10 cellular contexts compared by ENCODE assay signal in genomic region chr3:59607628-59608027, GRCh38.
DNase-seq lines count a peak whose midpoint lies in the region; ATAC-seq and TF ChIP-seq lines count a peak whose summit lies in the region.
"Had no signal": no experiment of that assay in that cellular context is flagged by ENCODE, and none has a peak within 500 bp of the region (broad histone marks: within the 10 kb centered on the region; RNA-seq: fewer than 3 reads in every experiment).

No MANE protein-coding gene starts in this region.

- no peak overlapping the region for H3K27ac ChIP-seq in GM23248

- no peaks in the 10 kb centered on the region for H3K4me1 Mint-ChIP-seq in activated CD4-positive, alpha-beta memory T cell treated with anti-CD3 and anti-CD28 coated beads, Interleukin-2, amount 10 ng/mL, durations not matched to agents 7 days and 5 days
- H3K4me1 Mint-ChIP-seq: central memory CD8-positive, alpha-beta T cell had no signal

- H3K27me3 ChIP-seq in GM23248 (replicated peaks; ENCODE audit: insufficient read depth) = no peaks in the 10 kb centered on the region

- H3K4me3 Mint-ChIP-seq in activated CD4-positive, alpha-beta memory T cell treated with anti-CD3 and anti-CD28 coated beads, Interleukin-2, amount 10 ng/mL, durations not matched to agents 7 days and 5 days = no peak overlapping the region
- H3K4me3 Mint-ChIP-seq: central memory CD8-positive, alpha-beta T cell; natural killer cell treated with Interleukin-12 subunit alpha and Interleukin-12 subunit beta and Interleukin-15 and Interleukin-18, amount 100 ng/mL, for 72 hours had no signal

- no peaks in the 10 kb centered on the region for H3K9me2 ChIP-seq in GM23248 (ENCODE audit: insufficient read depth)

- no peak overlapping the region for H3K27ac Mint-ChIP-seq in activated CD4-positive, alpha-beta memory T cell treated with anti-CD3 and anti-CD28 coated beads, Interleukin-2, amount 10 ng/mL, durations not matched to agents 7 days and 5 days
- H3K27ac Mint-ChIP-seq: natural killer cell treated with Interleukin-12 subunit alpha and Interleukin-12 subunit beta and Interleukin-15 and Interleukin-18, amount 100 ng/mL, for 72 hours had no signal

- 4 to 5% methylated on average over 1 of the region's 1 CpG for WGBS in GM23248 (ENCODE audit: low coverage in 1 of 2, low lambda C conversion rate in 2 of 2, missing lambda C conversion rate in 2 of 2), 2 experiments

- no peaks in the 10 kb centered on the region for H3K36me3 ChIP-seq in GM23248 (ENCODE audit: low read depth)

- no peak overlapping the region for H3K9ac ChIP-seq in GM23248

- H3F3A ChIP-seq in GM23248 (ENCODE audit: insufficient read depth) = no peaks in the 10 kb centered on the region

- H3K79me2 ChIP-seq in GM23248 (ENCODE audit: insufficient read depth) = no peaks in the 10 kb centered on the region

- H3K27me3 Mint-ChIP-seq in activated CD4-positive, alpha-beta memory T cell treated with anti-CD3 and anti-CD28 coated beads, Interleukin-2, amount 10 ng/mL, durations not matched to agents 7 days and 5 days = no peaks in the 10 kb centered on the region
- H3K27me3 Mint-ChIP-seq: central memory CD8-positive, alpha-beta T cell had no signal

- no peaks in the 10 kb centered on the region for H3K9me3 ChIP-seq in GM23248 (ENCODE audit: low read depth)

- in situ Hi-C loops in GM23248 (cut with MboI) = no loop called here

- peak; percentile 38 for DNase-seq in GM23248
- DNase-seq in NCI-H460 (ENCODE audit: extremely low read depth, low read depth) = peak; percentile 27
- DNase-seq in fibroblast of the aortic adventitia (ENCODE audit: low read depth) = peak; percentile 11
- peak; percentile 80 for DNase-seq in pons (ENCODE audit: low spot score)
- DNase-seq in Kasumi-1 (lab: John Stamatoyannopoulos, UW) = no peak
- no peak for DNase-seq in activated CD4-positive, alpha-beta memory T cell treated with anti-CD3 and anti-CD28 coated beads, Interleukin-2, amount 10 ng/mL, durations not matched to agents 7 days and 5 days
- DNase-seq: T-helper 1 cell had no signal

- H3K9me3 Mint-ChIP-seq in activated CD4-positive, alpha-beta memory T cell treated with anti-CD3 and anti-CD28 coated beads, Interleukin-2, amount 10 ng/mL, durations not matched to agents 7 days and 5 days = no peaks in the 10 kb centered on the region
- H3K9me3 Mint-ChIP-seq: central memory CD8-positive, alpha-beta T cell; natural killer cell treated with Interleukin-12 subunit alpha and Interleukin-12 subunit beta and Interleukin-15 and Interleukin-18, amount 100 ng/mL, for 72 hours had no signal

- CTCF ChIA-PET in activated CD4-positive, alpha-beta memory T cell treated with anti-CD3 and anti-CD28 coated beads, Interleukin-2, amount 10 ng/mL, durations not matched to agents 7 days and 5 days (lab: Charles Lee) = interaction anchor here (1.3 to 1.8 kb wide), 2 partner anchors 33 to 294 kb away, joined by 3 to 4 read pairs; no protein-coding TSS in a partner anchor

- no peaks in the 10 kb centered on the region for H4K20me1 ChIP-seq in GM23248 (ENCODE audit: insufficient read depth)

- no peak overlapping the region for H3K4me2 ChIP-seq in GM23248 (ENCODE audit: unreplicated experiment)

- peak; percentile 4 for TF ChIP-seq CTCF in fibroblast of the aortic adventitia (IDR thresholded peaks at IDR 0.05; ENCODE audit: insufficient read depth, low read length)

- no peaks in the 10 kb centered on the region for H3K36me3 Mint-ChIP-seq in activated CD4-positive, alpha-beta memory T cell treated with anti-CD3 and anti-CD28 coated beads, Interleukin-2, amount 10 ng/mL, durations not matched to agents 7 days and 5 days (ENCODE audit: low read depth)
- H3K36me3 Mint-ChIP-seq: natural killer cell treated with Interleukin-12 subunit alpha and Interleukin-12 subunit beta and Interleukin-15 and Interleukin-18, amount 100 ng/mL, for 72 hours had no signal

- H3K4me3 ChIP-seq in GM23248 (no peak overlapping the region), fibroblast of the aortic adventitia (ENCODE audit: low read depth, low read length) (no peak overlapping the region)

- ATAC-seq in HG02588 (IDR thresholded peaks at IDR 0.05; ENCODE audit: unreplicated experiment) = no peak

- H3K4me1 ChIP-seq in GM23248 (ENCODE audit: insufficient read depth) = peaks cover 7% of the 10 kb centered on the region; the same call in 1 of the 2 replicates

- POLR2A ChIA-PET in activated CD4-positive, alpha-beta memory T cell treated with anti-CD3 and anti-CD28 coated beads, Interleukin-2, amount 10 ng/mL, durations not matched to agents 7 days and 5 days (lab: Charles Lee) = no interaction called here

- H2AFZ ChIP-seq in GM23248 = no peak overlapping the region

Comparison
In these comparisons a context has a peak if more than half of its experiments do, and no peak if none do; other contexts are left out.
1. DNase-seq: peak in GM23248 (single experiment), NCI-H460 (single experiment), fibroblast of the aortic adventitia (single experiment) and pons (single experiment); none in Kasumi-1 (0 of 2) and activated CD4-positive, alpha-beta memory T cell treated with anti-CD3 and anti-CD28 coated beads, Interleukin-2, amount 10 ng/mL, durations not matched to agents 7 days and 5 days (single experiment).